In genomic region chr3:197027896-197028710, GRCh38 we compare ENCODE assay signal across 8 cellular contexts. TPM values are rescaled to one million over a fixed set of nuclear protein-coding genes. Genes with fewer than 3 reads are reported as not detected.
DNase-seq lines count a peak whose midpoint lies in the region; ATAC-seq and TF ChIP-seq lines count a peak whose summit lies in the region.

No MANE protein-coding gene starts in this region.

- DNase-seq in T-helper 2 cell treated with Interferon-gamma antibody and Interleukin-4, amounts not matched to agents 5 μg/mL and 100 μg/mL, for 36 hours (ENCODE audit: low spot score): no peak
- DNase-seq in T-helper 2 cell (no peak), colonic mucosa (peak; percentile 17), retina (peak; percentile 16), NCI-H748 (lab: John Stamatoyannopoulos, UW; ENCODE audit: unreplicated experiment) (no peak)

- no peaks in the 10 kb centered on the region for H4K20me1 ChIP-seq in KMS-11 (ENCODE audit: insufficient read depth)

- H3K36me3 ChIP-seq in KMS-11 (ENCODE audit: insufficient read depth) (no peaks in the 10 kb centered on the region), colonic mucosa (no peaks in the 10 kb centered on the region)

- no peaks in the 10 kb centered on the region for H3K9me3 ChIP-seq in colonic mucosa

- peak overlapping the region; percentile 59; the same call in 1 of the 2 replicates for H3K4me2 ChIP-seq in KMS-11

- H3K4me3 Mint-ChIP-seq in T-helper 2 cell treated with Interferon-gamma antibody and Interleukin-4, amounts not matched to agents 5 μg/mL and 100 μg/mL, for 36 hours: peak overlapping the region; percentile 64

- peaks cover 7% of the 10 kb centered on the region for H3K4me1 Mint-ChIP-seq in T-helper 2 cell treated with Interferon-gamma antibody and Interleukin-4, amounts not matched to agents 5 μg/mL and 100 μg/mL, for 36 hours (ENCODE audit: low read depth)

- peaks cover 7% of the 10 kb centered on the region for H3K27me3 Mint-ChIP-seq in T-helper 2 cell treated with Interferon-gamma antibody and Interleukin-4, amounts not matched to agents 5 μg/mL and 100 μg/mL, for 36 hours (ENCODE audit: low read depth)

- no peak overlapping the region for H3K27ac Mint-ChIP-seq in T-helper 2 cell treated with Interferon-gamma antibody and Interleukin-4, amounts not matched to agents 5 μg/mL and 100 μg/mL, for 36 hours

- H3K27me3 ChIP-seq in KMS-11 (ENCODE audit: insufficient read depth, low read depth): no peaks in the 10 kb centered on the region
- H3K27me3 ChIP-seq in colonic mucosa: no peaks in the 10 kb centered on the region

- no peak overlapping the region for H3K27ac ChIP-seq in KMS-11
- H3K27ac ChIP-seq in colonic mucosa: no peak overlapping the region

- no peaks in the 10 kb centered on the region for H3K36me3 Mint-ChIP-seq in T-helper 2 cell treated with Interferon-gamma antibody and Interleukin-4, amounts not matched to agents 5 μg/mL and 100 μg/mL, for 36 hours (ENCODE audit: low read depth)

- ATAC-seq in GM21526 (IDR thresholded peaks at IDR 0.05; ENCODE audit: low FRiP score, unreplicated experiment) (no peak), GM21825 (IDR thresholded peaks at IDR 0.05; ENCODE audit: unreplicated experiment) (no peak)

- TF ChIP-seq CTCF in KMS-11 (conservative IDR thresholded peaks at IDR 0.05; ENCODE audit: low read depth, low read length): no peak
- no peak for TF ChIP-seq CTCF in colonic mucosa (IDR thresholded peaks at IDR 0.05)

- no peak overlapping the region for H3K4me3 ChIP-seq in KMS-11 (IDR thresholded peaks at IDR 0.05; ENCODE audit: insufficient read depth, low read depth, low read length)
- no peak overlapping the region for H3K4me3 ChIP-seq in colonic mucosa

- peak overlapping the region; percentile 76; the same call in 1 of the 2 replicates for H3K9ac ChIP-seq in KMS-11
- peak overlapping the region in 1 of 2 donors; percentile 8 for H3K9ac ChIP-seq in colonic mucosa (ENCODE audit: low read depth in 2 of 2, low read length in 2 of 2)

- intact Hi-C loops in colonic mucosa (cut with DNase I): no loop called here

- H3K9me3 Mint-ChIP-seq in T-helper 2 cell treated with Interferon-gamma antibody and Interleukin-4, amounts not matched to agents 5 μg/mL and 100 μg/mL, for 36 hours: no peaks in the 10 kb centered on the region

- peak overlapping the region; percentile 99; the same call in 1 of the 2 replicates for H2AFZ ChIP-seq in KMS-11 (ENCODE audit: low read depth)

- no peaks in the 10 kb centered on the region for H3K79me2 ChIP-seq in KMS-11 (ENCODE audit: insufficient read depth, low read depth)

- H3K4me1 ChIP-seq in KMS-11 (ENCODE audit: low read depth, poor library complexity, severe bottlenecking): peaks cover 4% of the 10 kb centered on the region
- H3K4me1 ChIP-seq in colonic mucosa: peaks cover 10% of the 10 kb centered on the region

RNA-seq across cellular contexts. Expression of gene MELTF, which starts 1.5 kb away (rescaled TPM):
- total RNA-seq in colonic mucosa: 10 to 100 TPM; 15.7 to 31.2 TPM

RNA-seq across cellular contexts. Expression of gene PIGZ, which starts 59.5 kb away (rescaled TPM):
- total RNA-seq in colonic mucosa: 100 to 1,000 TPM in 1 of 2 donors, 10 to 100 TPM in 1; 63.7 to 126 TPM

Comparison
In these comparisons a context has a peak if more than half of its experiments do, and no peak if none do; other contexts are left out.
1. DNase-seq: peak in colonic mucosa (single experiment) and retina (single experiment); none in T-helper 2 cell treated with Interferon-gamma antibody and Interleukin-4, amounts not matched to agents 5 μg/mL and 100 μg/mL, for 36 hours (single experiment), T-helper 2 cell (0 of 5) and NCI-H748 (single experiment).